In genomic region chr5:10470669-10471068, GRCh38 we compare ENCODE assay signal across 25 cellular contexts. TPM values are rescaled to one million over a fixed set of nuclear protein-coding genes. Genes with fewer than 3 reads are reported as not detected.
"Had no signal": no experiment of that assay in that cellular context is flagged by ENCODE, and none has a peak within 500 bp of the region (broad histone marks: within the 10 kb centered on the region; RNA-seq: fewer than 3 reads in every experiment).

No MANE protein-coding gene starts in this region.

- H3K4me1 Mint-ChIP-seq: memory B cell had no signal

- H3K9me3 Mint-ChIP-seq: type B pancreatic cell had no signal

- H3K36me3 Mint-ChIP-seq: stimulated activated memory B cell treated with anti-CD40 and anti-IgM and Interleukin-4, amounts not matched to agents 10 μg/mL and 1 μg/mL and 100 μg/mL, for 72 hours; type B pancreatic cell had no signal

- H3K4me3 Mint-ChIP-seq: memory B cell; naive thymus-derived CD8-positive, alpha-beta T cell; nephron; neural crest cell; stimulated activated memory B cell treated with anti-CD40 and anti-IgM and Interleukin-4, amounts not matched to agents 10 μg/mL and 1 μg/mL and 100 μg/mL, for 72 hours; stimulated activated naive CD8-positive, alpha-beta T cell treated with anti-CD3 and anti-CD28 coated beads, Interleukin-15, amount 100 ng/mL, for 72 hours; type B pancreatic cell had no signal

- ATAC-seq: left lobe of liver; left ventricle myocardium superior; naive thymus-derived CD8-positive, alpha-beta T cell; right lobe of liver; stimulated activated memory B cell treated with anti-CD40 and anti-IgM and Interleukin-4, amounts not matched to agents 10 μg/mL and 1 μg/mL and 100 μg/mL, for 72 hours; stimulated activated naive CD8-positive, alpha-beta T cell treated with anti-CD3 and anti-CD28 coated beads, Interleukin-15, amount 100 ng/mL, for 72 hours had no signal

- H3K27ac Mint-ChIP-seq: memory B cell; naive thymus-derived CD8-positive, alpha-beta T cell; nephron; progenitor cell of endocrine pancreas; stimulated activated memory B cell treated with anti-CD40 and anti-IgM and Interleukin-4, amounts not matched to agents 10 μg/mL and 1 μg/mL and 100 μg/mL, for 72 hours; stimulated activated naive CD8-positive, alpha-beta T cell treated with anti-CD3 and anti-CD28 coated beads, Interleukin-15, amount 100 ng/mL, for 72 hours; type B pancreatic cell had no signal

- DNase-seq: heart right ventricle; islet precursor cell; left ventricle myocardium superior; naive thymus-derived CD8-positive, alpha-beta T cell; occipital lobe; right lobe of liver; stimulated activated CD4-positive, alpha-beta T cell treated with anti-CD3 and anti-CD28 coated beads, Interleukin-1b, Interleukin-23, amount 100 ng/mL, for 48 hours; stimulated activated CD4-positive, alpha-beta T cell treated with anti-CD3 and anti-CD28 coated beads, Interleukin-2, amount 100 ng/mL, for 48 hours; stimulated activated CD4-positive, alpha-beta T cell treated with anti-CD3 and anti-CD28 coated beads, Interleukin-4, amount 100 ng/mL, for 4 hours; stimulated activated CD8-positive, alpha-beta memory T cell treated with anti-CD3 and anti-CD28 coated beads, Interleukin-4, amount 100 ng/mL, for 48 hours; stimulated activated naive CD4-positive, alpha-beta T cell treated with Interleukin-2 at 50 U/mL for 16 hours; stimulated activated naive CD8-positive, alpha-beta T cell treated with anti-CD3 and anti-CD28 coated beads, Interleukin-15, amount 100 ng/mL, for 72 hours; substantia nigra; uterus had no signal

RNA-seq across cellular contexts. Expression of gene ROPN1L, which starts 29.0 kb away (rescaled TPM):
- total RNA-seq: osteocyte, skeletal muscle tissue, ureter had no signal
- polyA plus RNA-seq: hepatocyte had no signal
